18 cellular contexts compared by ENCODE assay signal in genomic region chr17:4182043-4182442, GRCh38. TPM values are rescaled to one million over a fixed set of nuclear protein-coding genes. Genes with fewer than 3 reads are reported as not detected.
DNase-seq lines count a peak whose midpoint lies in the region; ATAC-seq and TF ChIP-seq lines count a peak whose summit lies in the region.
"Had no signal": no experiment of that assay in that cellular context is flagged by ENCODE, and none has a peak within 500 bp of the region (broad histone marks: within the 10 kb centered on the region; RNA-seq: fewer than 3 reads in every experiment).

No MANE protein-coding gene starts in this region.

- peaks cover 22 to 48% of the 10 kb centered on the region in 2 donors for H3K36me3 Mint-ChIP-seq in activated naive CD4-positive, alpha-beta T cell treated with anti-CD3 and anti-CD28 coated beads, Interleukin-2, amount 50 U/mL, for 72 hours
- peaks cover 64% of the 10 kb centered on the region for H3K36me3 Mint-ChIP-seq in osteocyte (ENCODE audit: unreplicated experiment)

- H3K27ac ChIP-seq in VCaP, result peak overlapping the region; percentile 78
- H3K27ac ChIP-seq: BLaER1 treated with 17β-estradiol and CSF1 and Interleukin-3, amounts not matched to agents 10 nM and 100 nM had no signal

- H3K27ac Mint-ChIP-seq in activated naive CD4-positive, alpha-beta T cell treated with anti-CD3 and anti-CD28 coated beads, Interleukin-2, amount 50 U/mL, for 72 hours, result peak overlapping the region; percentile 27 to 50
- H3K27ac Mint-ChIP-seq in osteocyte (ENCODE audit: unreplicated experiment), result peak overlapping the region; percentile 40

- TF ChIP-seq CTCF in VCaP (conservative IDR thresholded peaks at IDR 0.05) (no peak), osteocyte (IDR thresholded peaks at IDR 0.05) (no peak)

- peaks cover 15% of the 10 kb centered on the region for H3K4me1 Mint-ChIP-seq in osteocyte (ENCODE audit: unreplicated experiment)

- no peak for DNase-seq in activated naive CD4-positive, alpha-beta T cell treated with anti-CD3 and anti-CD28 coated beads, Interleukin-2, amount 50 U/mL, for 72 hours (ENCODE audit: low spot score in 2 of 2)
- DNase-seq in activated naive CD4-positive, alpha-beta T cell treated with Interleukin-2 at 50 U/mL for 16 hours, result no peak
- peak; percentile 29 for DNase-seq in NCI-H1694 treated with DMSO at 0.1 percent for 48 hours (lab: John Stamatoyannopoulos, UW)
- no peak for DNase-seq in osteocyte (ENCODE audit: extremely low spot score, unreplicated experiment)
- no peak for DNase-seq in central memory CD4-positive, alpha-beta T cell
- no peak for DNase-seq in T-helper 2 cell
- DNase-seq in activated CD4-positive, alpha-beta T cell treated with anti-CD3 and anti-CD28 coated beads, Interleukin-2, amount 50 U/mL, for 1 hour, result no peak
- DNase-seq: CD8-positive, alpha-beta memory T cell; DMS79; KG1; NCI-H1105 treated with DMSO at 0.1 percent for 48 hours; NCI-H1930; NCI-H748 treated with DMSO at 0.1 percent for 48 hours; RPMI8226; SHP77 treated with DMSO at 0.1 percent for 48 hours; SK-N-SH had no signal

- no peak overlapping the region for H3K4me3 Mint-ChIP-seq in osteocyte (ENCODE audit: unreplicated experiment)
- H3K4me3 Mint-ChIP-seq: CD8-positive, alpha-beta memory T cell had no signal

- no peaks in the 10 kb centered on the region for H3K27me3 Mint-ChIP-seq in osteocyte (ENCODE audit: unreplicated experiment)

- ATAC-seq in activated naive CD4-positive, alpha-beta T cell treated with anti-CD3 and anti-CD28 coated beads, Interleukin-2, amount 50 U/mL, for 72 hours, result no peak

- H3K9me3 Mint-ChIP-seq in activated naive CD4-positive, alpha-beta T cell treated with anti-CD3 and anti-CD28 coated beads, Interleukin-2, amount 50 U/mL, for 72 hours, result no peaks in the 10 kb centered on the region
- no peaks in the 10 kb centered on the region for H3K9me3 Mint-ChIP-seq in osteocyte (ENCODE audit: unreplicated experiment)
- H3K9me3 Mint-ChIP-seq: CD8-positive, alpha-beta memory T cell had no signal

RNA-seq across cellular contexts. Expression of gene CYB5D2, which starts 39.0 kb away (rescaled TPM):
- 10 to 100 TPM in 1 of 2 donors, 1 to 10 TPM in 1; 2.6 to 10.6 TPM for total RNA-seq in activated naive CD4-positive, alpha-beta T cell treated with anti-CD3 and anti-CD28 coated beads, Interleukin-2, amount 50 U/mL, for 72 hours
- total RNA-seq in osteocyte, result 22.3 and 26.2 TPM in 2 replicates

RNA-seq across cellular contexts. Expression of gene ZZEF1, which starts 39.2 kb away (rescaled TPM):
- total RNA-seq in activated naive CD4-positive, alpha-beta T cell treated with anti-CD3 and anti-CD28 coated beads, Interleukin-2, amount 50 U/mL, for 72 hours, result 10 to 100 TPM; 37.0 to 50.0 TPM
- 47.1 and 52.0 TPM in 2 replicates for total RNA-seq in osteocyte
